In the genomic region with DNA sequence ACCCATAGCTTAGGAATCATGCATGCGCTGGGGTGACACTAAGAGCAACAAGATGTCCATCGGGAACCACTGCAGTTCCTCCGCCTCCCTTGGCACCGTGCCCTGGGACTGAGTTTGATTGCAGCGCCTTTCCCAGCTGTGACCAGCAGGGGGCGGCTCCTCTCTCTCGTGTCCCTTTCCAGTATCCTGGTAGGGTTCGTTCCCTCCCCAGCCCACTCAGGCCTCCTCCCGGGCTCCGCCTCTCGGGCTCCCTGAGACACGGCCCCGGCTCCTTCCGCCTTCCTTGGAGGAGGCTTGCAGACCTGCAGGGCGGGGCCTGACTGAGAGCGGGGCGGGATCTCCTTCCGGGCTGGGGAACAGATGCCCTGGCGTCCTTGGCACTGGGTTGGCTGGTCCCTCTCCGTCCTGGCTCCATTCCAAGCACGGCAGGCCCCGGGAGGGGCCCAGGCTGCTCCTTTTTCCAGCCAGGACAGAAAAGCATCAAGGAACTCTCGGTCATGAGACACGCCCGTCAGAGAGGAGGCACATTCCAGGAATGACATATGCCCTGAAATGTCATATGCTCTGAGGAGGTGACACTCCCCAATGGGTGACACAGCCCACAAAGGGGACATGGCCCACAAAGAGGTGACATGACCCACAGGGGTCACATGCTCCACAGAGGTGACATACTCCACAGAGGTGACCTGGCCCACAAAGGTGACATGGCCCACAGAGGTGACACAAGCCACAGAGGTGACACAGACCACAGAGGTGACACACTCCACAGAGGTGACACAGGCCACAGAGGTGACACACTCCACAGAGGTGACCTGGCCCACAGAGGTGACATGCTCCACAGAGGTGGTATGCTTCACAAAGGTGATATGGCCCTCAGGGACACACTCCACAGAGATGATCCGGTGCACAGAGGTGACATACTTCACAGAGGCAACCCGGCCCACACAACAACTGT, we compare ENCODE assay signal across 8 cellular contexts.
A peak's percentile ranks its signal among the peaks of the same experiment; 100 is the strongest.
DNase-seq lines count a peak whose midpoint lies in the region; ATAC-seq and TF ChIP-seq lines count a peak whose summit lies in the region.

No MANE protein-coding gene starts in this region.

- no peaks in the 10 kb centered on the region for H3K36me3 ChIP-seq in GM06990 (ENCODE audit: control insufficient read depth, insufficient read depth, low read length)
- H3K36me3 ChIP-seq in HUES48 (ENCODE audit: control insufficient read depth, insufficient read depth, low read length), result no peaks in the 10 kb centered on the region

- H3K4me3 ChIP-seq in GM06990 (replicated peaks; ENCODE audit: low read depth, low read length) (no peak overlapping the region), HUES48 (ENCODE audit: low read depth, low read length) (peak overlapping the region; percentile 50)

- DNase-seq in GM06990 (ENCODE audit: extremely low read depth, insufficient read length) (peak; percentile 47), OCI-M1 (lab: John Stamatoyannopoulos, UW) (peak; percentile 99), activated T-cell treated with anti-CD3 and anti-CD28 coated beads for 48 hours (ENCODE audit: low read depth) (peak; percentile 74), erythroblast (lab: John Stamatoyannopoulos, UW) (peak; percentile 91 to 96), mucosa of gallbladder (ENCODE audit: low spot score) (peak; percentile 95)
- DNase-seq in stimulated activated CD8-positive, alpha-beta memory T cell treated with anti-CD3 and anti-CD28 coated beads, Interleukin-4, amount 100 ng/mL, for 1 hour (ENCODE audit: low read depth in 2 of 2, low spot score in 1 of 2), result peak; percentile 32 to 52

- peak; percentile 91 for TF ChIP-seq CTCF in GM06990 (IDR thresholded peaks at IDR 0.05; ENCODE audit: insufficient read depth, low read length, poor library complexity, severe bottlenecking)

- no peak for ATAC-seq in HG02884 (IDR thresholded peaks at IDR 0.05; ENCODE audit: unreplicated experiment)

- H3K9ac ChIP-seq in HUES48 (ENCODE audit: low read depth, low read length), result no peak overlapping the region

- no peak for TF ChIP-seq POLR2A in erythroblast (IDR thresholded peaks at IDR 0.05; ENCODE audit: low read length)

- H3K27me3 ChIP-seq in GM06990 (replicated peaks; ENCODE audit: control insufficient read depth, insufficient read depth, low read length) (no peaks in the 10 kb centered on the region; the same call in 1 of the 2 replicates), HUES48 (ENCODE audit: control insufficient read depth, insufficient read depth, low read length) (0 out of 2 replicates have a peak, but pooled peaks cover 6% of the 10 kb centered on the region)

- H3K27ac ChIP-seq in HUES48 (ENCODE audit: low read depth, low read length), result no peak overlapping the region

- H3K4me1 ChIP-seq in HUES48 (ENCODE audit: control insufficient read depth, insufficient read depth, low read length), result peaks cover 5% of the 10 kb centered on the region; the same call in 1 of the 2 replicates

- no peaks in the 10 kb centered on the region for H3K9me3 ChIP-seq in HUES48 (ENCODE audit: control insufficient read depth, insufficient read depth, low read length)

Comparison
In these comparisons a context has a peak if more than half of its experiments do, and no peak if none do; other contexts are left out.
1. DNase-seq: peak in every context shown above with its lines; median percentile 99 in OCI-M1; 95 in mucosa of gallbladder; 94 in erythroblast; 74 in activated T-cell treated with anti-CD3 and anti-CD28 coated beads for 48 hours; 47 in GM06990; 42 in stimulated activated CD8-positive, alpha-beta memory T cell treated with anti-CD3 and anti-CD28 coated beads, Interleukin-4, amount 100 ng/mL, for 1 hour.